Comparison of ENCODE assay signal across 22 cellular contexts in genomic region chr5:167920589-167920988, GRCh38.
"Had no signal": no experiment of that assay in that cellular context is flagged by ENCODE, and none has a peak within 500 bp of the region (broad histone marks: within the 10 kb centered on the region; RNA-seq: fewer than 3 reads in every experiment).

No MANE protein-coding gene starts in this region.

- H3K27me3 Mint-ChIP-seq: activated B cell treated with CpG ODN at 0.5 μM for 24 hours; activated naive CD4-positive, alpha-beta T cell treated with anti-CD3 and anti-CD28 coated beads, Interleukin-2, amount 50 U/mL, for 24 hours had no signal

- DNase-seq: activated B cell treated with CpG ODN at 0.5 μM for 24 hours; activated CD4-positive, alpha-beta T cell treated with anti-CD3 and anti-CD28 coated beads for 48 hours; activated CD8-positive, alpha-beta memory T cell treated with anti-CD3 and anti-CD28 coated beads, Interleukin-2, amount 50 U/mL, for 4 hours; activated CD8-positive, alpha-beta T cell treated with anti-CD3 and anti-CD28 coated beads, Interleukin-2, amount 10 ng/mL, durations not matched to agents 7 days and 5 days; activated effector memory CD4-positive, alpha-beta T cell treated with anti-CD3 and anti-CD28 coated beads, Interleukin-2, amount 50 U/mL, for 16 hours; activated T-cell treated with anti-CD3 and anti-CD28 coated beads, Interleukin-2, amount 50 U/mL, for 48 hours; adrenal gland; colonic mucosa; esophagus squamous epithelium; hypothalamus; kidney glomerular epithelial cell; right cardiac atrium; small intestine; stimulated activated CD4-positive, alpha-beta T cell treated with anti-CD3 and anti-CD28 coated beads, Interleukin-4, amount 100 ng/mL, for 4 hours; stimulated activated CD8-positive, alpha-beta memory T cell treated with anti-CD3 and anti-CD28 coated beads, Interleukin-4, amount 100 ng/mL, for 48 hours; stimulated activated naive CD4-positive, alpha-beta T cell treated with Interleukin-2 at 50 U/mL for 16 hours; substantia nigra; T-helper 2 cell; transverse colon had no signal

- H3K4me1 ChIP-seq: adrenal gland, colonic mucosa, esophagus squamous epithelium, transverse colon had no signal

- H3K4me3 Mint-ChIP-seq: activated B cell treated with CpG ODN at 0.5 μM for 24 hours; activated CD8-positive, alpha-beta T cell treated with anti-CD3 and anti-CD28 coated beads, Interleukin-2, amount 10 ng/mL, durations not matched to agents 7 days and 5 days; activated naive CD4-positive, alpha-beta T cell treated with anti-CD3 and anti-CD28 coated beads, Interleukin-2, amount 50 U/mL, for 24 hours; nephron had no signal

- H3K27ac Mint-ChIP-seq: activated B cell treated with CpG ODN at 0.5 μM for 24 hours; activated CD8-positive, alpha-beta T cell treated with anti-CD3 and anti-CD28 coated beads, Interleukin-2, amount 10 ng/mL, durations not matched to agents 7 days and 5 days; activated naive CD4-positive, alpha-beta T cell treated with anti-CD3 and anti-CD28 coated beads, Interleukin-2, amount 50 U/mL, for 24 hours; nephron; progenitor cell of endocrine pancreas had no signal

- H3K36me3 Mint-ChIP-seq: activated naive CD4-positive, alpha-beta T cell treated with anti-CD3 and anti-CD28 coated beads, Interleukin-2, amount 50 U/mL, for 24 hours had no signal

- H3K9me3 ChIP-seq: adrenal gland, colonic mucosa, esophagus squamous epithelium, transverse colon had no signal

- H3K27me3 ChIP-seq: adrenal gland, colonic mucosa, esophagus squamous epithelium, transverse colon had no signal

- H3K4me3 ChIP-seq: adrenal gland, colonic mucosa, esophagus squamous epithelium, transverse colon had no signal

- FAIRE-seq: small intestine had no signal

- H3K36me3 ChIP-seq: adrenal gland, colonic mucosa, esophagus squamous epithelium, transverse colon had no signal

- ATAC-seq: activated CD8-positive, alpha-beta T cell treated with anti-CD3 and anti-CD28 coated beads, Interleukin-2, amount 10 ng/mL, durations not matched to agents 7 days and 5 days; right cardiac atrium had no signal

- H3K27ac ChIP-seq: adrenal gland, colonic mucosa, esophagus squamous epithelium, transverse colon had no signal

- H3K4me1 Mint-ChIP-seq: activated B cell treated with CpG ODN at 0.5 μM for 24 hours; activated naive CD4-positive, alpha-beta T cell treated with anti-CD3 and anti-CD28 coated beads, Interleukin-2, amount 50 U/mL, for 24 hours had no signal
